ENCODE assay signal across 16 cellular contexts in genomic region chr13:109113427-109113826, GRCh38.
DNase-seq lines count a peak whose midpoint lies in the region; ATAC-seq, FAIRE-seq and TF ChIP-seq lines count a peak whose summit lies in the region.
"Had no signal": no experiment of that assay in that cellular context is flagged by ENCODE, and none has a peak within 500 bp of the region (broad histone marks: within the 10 kb centered on the region; RNA-seq: fewer than 3 reads in every experiment).

No MANE protein-coding gene starts in this region.

- no peaks in the 10 kb centered on the region for H3K9me3 Mint-ChIP-seq in activated CD8-positive, alpha-beta memory T cell treated with anti-CD3 and anti-CD28 coated beads, Interleukin-2, amount 10 ng/mL, durations not matched to agents 7 days and 5 days (ENCODE audit: low read depth)
- no peaks in the 10 kb centered on the region for H3K9me3 Mint-ChIP-seq in stimulated activated naive B cell treated with anti-CD40 and anti-IgM and Interleukin-4, amounts not matched to agents 10 μg/mL and 1 μg/mL and 100 μg/mL, for 72 hours
- H3K9me3 Mint-ChIP-seq: type B pancreatic cell had no signal

- H3K27ac Mint-ChIP-seq in activated CD8-positive, alpha-beta memory T cell treated with anti-CD3 and anti-CD28 coated beads, Interleukin-2, amount 10 ng/mL, durations not matched to agents 7 days and 5 days, result no peak overlapping the region
- no peak overlapping the region for H3K27ac Mint-ChIP-seq in stimulated activated naive B cell treated with anti-CD40 and anti-IgM and Interleukin-4, amounts not matched to agents 10 μg/mL and 1 μg/mL and 100 μg/mL, for 72 hours
- H3K27ac Mint-ChIP-seq: type B pancreatic cell had no signal

- no peak for DNase-seq in activated CD8-positive, alpha-beta memory T cell treated with anti-CD3 and anti-CD28 coated beads, Interleukin-2, amount 10 ng/mL, durations not matched to agents 7 days and 5 days
- DNase-seq in activated CD8-positive, alpha-beta memory T cell treated with anti-CD3 and anti-CD28 coated beads for 24 hours, result no peak
- no peak for DNase-seq in stimulated activated naive B cell treated with anti-CD40 and anti-IgM and Interleukin-4, amounts not matched to agents 10 μg/mL and 1 μg/mL and 100 μg/mL, for 72 hours
- DNase-seq in HTR-8/SVneo (ENCODE audit: insufficient read length, low spot score) (no peak), SIG-M5 treated with dmso at 0.1 percent for 504 hours (lab: John Stamatoyannopoulos, UW; ENCODE audit: unreplicated experiment) (no peak), RWPE1 (ENCODE audit: low spot score) (no peak)
- DNase-seq: activated effector memory CD4-positive, alpha-beta T cell treated with Interleukin-2 at 50 U/mL for 16 hours; effector memory CD4-positive, alpha-beta T cell; gastrocnemius medialis; kidney; NCI-H1092 treated with DMSO at 0.1 percent for 48 hours; NCI-H2227 treated with DMSO at 0.1 percent for 48 hours; stimulated activated CD8-positive, alpha-beta memory T cell treated with anti-CD3 and anti-CD28 coated beads, Interleukin-4, amount 100 ng/mL, for 48 hours had no signal

- peaks cover 6% of the 10 kb centered on the region for H3K4me1 Mint-ChIP-seq in activated CD8-positive, alpha-beta memory T cell treated with anti-CD3 and anti-CD28 coated beads, Interleukin-2, amount 10 ng/mL, durations not matched to agents 7 days and 5 days
- peaks cover 0 to 2% of the 10 kb centered on the region in 2 donors for H3K4me1 Mint-ChIP-seq in stimulated activated naive B cell treated with anti-CD40 and anti-IgM and Interleukin-4, amounts not matched to agents 10 μg/mL and 1 μg/mL and 100 μg/mL, for 72 hours

- ATAC-seq in activated CD8-positive, alpha-beta memory T cell treated with anti-CD3 and anti-CD28 coated beads, Interleukin-2, amount 10 ng/mL, durations not matched to agents 7 days and 5 days, result peak; percentile 51
- peak; percentile 94 for ATAC-seq in GM21723 (IDR thresholded peaks at IDR 0.05; ENCODE audit: unreplicated experiment)
- ATAC-seq in HG03378 (IDR thresholded peaks at IDR 0.05; ENCODE audit: unreplicated experiment), result peak; percentile 85
- ATAC-seq in stimulated activated naive B cell treated with anti-CD40 and anti-IgM and Interleukin-4, amounts not matched to agents 10 μg/mL and 1 μg/mL and 100 μg/mL, for 72 hours (replicated peaks), result peak; percentile 27 to 47
- ATAC-seq: gastrocnemius medialis had no signal

- no peak for FAIRE-seq in HTR-8/SVneo (lab: Jason Lieb, UNC)
- FAIRE-seq: kidney had no signal

- no peaks in the 10 kb centered on the region for H3K36me3 Mint-ChIP-seq in activated CD8-positive, alpha-beta memory T cell treated with anti-CD3 and anti-CD28 coated beads, Interleukin-2, amount 10 ng/mL, durations not matched to agents 7 days and 5 days
- H3K36me3 Mint-ChIP-seq in stimulated activated naive B cell treated with anti-CD40 and anti-IgM and Interleukin-4, amounts not matched to agents 10 μg/mL and 1 μg/mL and 100 μg/mL, for 72 hours, result no peaks in the 10 kb centered on the region
- H3K36me3 Mint-ChIP-seq: type B pancreatic cell had no signal

- H3K27me3 Mint-ChIP-seq in activated CD8-positive, alpha-beta memory T cell treated with anti-CD3 and anti-CD28 coated beads, Interleukin-2, amount 10 ng/mL, durations not matched to agents 7 days and 5 days, result no peaks in the 10 kb centered on the region
- H3K27me3 Mint-ChIP-seq in stimulated activated naive B cell treated with anti-CD40 and anti-IgM and Interleukin-4, amounts not matched to agents 10 μg/mL and 1 μg/mL and 100 μg/mL, for 72 hours, result peaks cover 14 to 16% of the 10 kb centered on the region in 2 donors

- CTCF ChIA-PET in activated CD8-positive, alpha-beta memory T cell treated with anti-CD3 and anti-CD28 coated beads, Interleukin-2, amount 10 ng/mL, durations not matched to agents 7 days and 5 days (lab: Charles Lee), result no interaction called here
- CTCF ChIA-PET in RWPE1 (lab: Yijun Ruan, JAX), result interaction anchor here (0.6 kb wide), 1 partner anchor 72 kb away, joined by 3 read pairs; no protein-coding TSS in a partner anchor

- no peak overlapping the region for H3K4me3 Mint-ChIP-seq in activated CD8-positive, alpha-beta memory T cell treated with anti-CD3 and anti-CD28 coated beads, Interleukin-2, amount 10 ng/mL, durations not matched to agents 7 days and 5 days
- no peak overlapping the region for H3K4me3 Mint-ChIP-seq in stimulated activated naive B cell treated with anti-CD40 and anti-IgM and Interleukin-4, amounts not matched to agents 10 μg/mL and 1 μg/mL and 100 μg/mL, for 72 hours
- H3K4me3 Mint-ChIP-seq: type B pancreatic cell had no signal

- POLR2A ChIA-PET in RWPE1 (lab: Yijun Ruan, JAX; ENCODE audit: low non-redundant PET), result no interaction called here

- H3K27ac ChIP-seq in RWPE1, result no peak overlapping the region
- H3K27ac ChIP-seq: gastrocnemius medialis had no signal

- no peak for TF ChIP-seq CTCF in RWPE1 (conservative IDR thresholded peaks at IDR 0.05; ENCODE audit: low read depth)

Comparison
In these comparisons a context has a peak if more than half of its experiments do, and no peak if none do; other contexts are left out.
1. ATAC-seq: peak in every context shown above with its lines; median percentile 94 in GM21723; 85 in HG03378; 51 in activated CD8-positive, alpha-beta memory T cell treated with anti-CD3 and anti-CD28 coated beads, Interleukin-2, amount 10 ng/mL, durations not matched to agents 7 days and 5 days; 37 in stimulated activated naive B cell treated with anti-CD40 and anti-IgM and Interleukin-4, amounts not matched to agents 10 μg/mL and 1 μg/mL and 100 μg/mL, for 72 hours.